In the genomic region with DNA sequence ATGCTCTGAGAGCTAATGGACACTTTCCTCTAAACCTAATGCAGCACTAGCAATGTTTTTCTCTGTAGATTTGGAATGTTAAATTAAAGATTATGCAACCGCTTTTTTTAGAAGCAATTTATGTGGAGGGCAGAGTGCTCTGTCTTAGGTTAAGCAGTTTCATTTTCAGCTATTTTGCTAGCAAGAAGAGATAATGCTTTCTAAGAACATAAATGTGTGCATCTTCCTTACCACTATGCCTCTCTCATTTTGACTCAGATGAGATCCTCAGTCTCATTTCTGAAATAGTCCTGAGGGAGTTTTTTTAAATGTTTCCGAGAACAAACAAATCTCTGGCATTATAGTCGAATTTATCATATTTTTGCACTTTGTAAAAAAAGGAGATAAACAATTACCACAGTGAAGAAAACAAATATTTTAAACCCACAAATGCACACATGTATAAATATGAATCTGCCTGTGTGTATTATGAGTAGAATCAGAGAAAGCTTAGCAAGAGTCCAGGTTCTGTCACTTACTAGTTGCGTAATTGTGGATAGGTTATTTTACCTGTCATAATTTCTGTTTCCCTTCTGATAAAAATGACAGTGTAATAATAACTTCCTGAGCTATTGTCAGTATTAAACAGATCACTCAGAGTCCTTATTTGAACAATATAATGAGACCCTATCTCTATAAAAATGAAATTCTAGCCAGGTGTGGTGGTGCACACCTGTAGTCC, we compare ENCODE assay signal across 1 cellular context.
TF ChIP-seq lines count a peak whose summit lies in the region.

No MANE protein-coding gene starts in this region.

TF ChIP-seq in SK-N-SH, 30 proteins besides CTCF, POLR2A, EP300 and RAD21 (continued from another document):
- TF ChIP-seq, protein P1, sequence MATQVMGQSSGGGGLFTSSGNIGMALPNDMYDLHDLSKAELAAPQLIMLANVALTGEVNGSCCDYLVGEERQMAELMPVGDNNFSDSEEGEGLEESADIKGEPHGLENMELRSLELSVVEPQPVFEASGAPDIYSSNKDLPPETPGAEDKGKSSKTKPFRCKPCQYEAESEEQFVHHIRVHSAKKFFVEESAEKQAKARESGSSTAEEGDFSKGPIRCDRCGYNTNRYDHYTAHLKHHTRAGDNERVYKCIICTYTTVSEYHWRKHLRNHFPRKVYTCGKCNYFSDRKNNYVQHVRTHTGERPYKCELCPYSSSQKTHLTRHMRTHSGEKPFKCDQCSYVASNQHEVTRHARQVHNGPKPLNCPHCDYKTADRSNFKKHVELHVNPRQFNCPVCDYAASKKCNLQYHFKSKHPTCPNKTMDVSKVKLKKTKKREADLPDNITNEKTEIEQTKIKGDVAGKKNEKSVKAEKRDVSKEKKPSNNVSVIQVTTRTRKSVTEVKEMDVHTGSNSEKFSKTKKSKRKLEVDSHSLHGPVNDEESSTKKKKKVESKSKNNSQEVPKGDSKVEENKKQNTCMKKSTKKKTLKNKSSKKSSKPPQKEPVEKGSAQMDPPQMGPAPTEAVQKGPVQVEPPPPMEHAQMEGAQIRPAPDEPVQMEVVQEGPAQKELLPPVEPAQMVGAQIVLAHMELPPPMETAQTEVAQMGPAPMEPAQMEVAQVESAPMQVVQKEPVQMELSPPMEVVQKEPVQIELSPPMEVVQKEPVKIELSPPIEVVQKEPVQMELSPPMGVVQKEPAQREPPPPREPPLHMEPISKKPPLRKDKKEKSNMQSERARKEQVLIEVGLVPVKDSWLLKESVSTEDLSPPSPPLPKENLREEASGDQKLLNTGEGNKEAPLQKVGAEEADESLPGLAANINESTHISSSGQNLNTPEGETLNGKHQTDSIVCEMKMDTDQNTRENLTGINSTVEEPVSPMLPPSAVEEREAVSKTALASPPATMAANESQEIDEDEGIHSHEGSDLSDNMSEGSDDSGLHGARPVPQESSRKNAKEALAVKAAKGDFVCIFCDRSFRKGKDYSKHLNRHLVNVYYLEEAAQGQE (IDR thresholded peaks at IDR 0.05; ENCODE audit: low read depth, low read length), result no peak
- TF ChIP-seq, protein P2, sequence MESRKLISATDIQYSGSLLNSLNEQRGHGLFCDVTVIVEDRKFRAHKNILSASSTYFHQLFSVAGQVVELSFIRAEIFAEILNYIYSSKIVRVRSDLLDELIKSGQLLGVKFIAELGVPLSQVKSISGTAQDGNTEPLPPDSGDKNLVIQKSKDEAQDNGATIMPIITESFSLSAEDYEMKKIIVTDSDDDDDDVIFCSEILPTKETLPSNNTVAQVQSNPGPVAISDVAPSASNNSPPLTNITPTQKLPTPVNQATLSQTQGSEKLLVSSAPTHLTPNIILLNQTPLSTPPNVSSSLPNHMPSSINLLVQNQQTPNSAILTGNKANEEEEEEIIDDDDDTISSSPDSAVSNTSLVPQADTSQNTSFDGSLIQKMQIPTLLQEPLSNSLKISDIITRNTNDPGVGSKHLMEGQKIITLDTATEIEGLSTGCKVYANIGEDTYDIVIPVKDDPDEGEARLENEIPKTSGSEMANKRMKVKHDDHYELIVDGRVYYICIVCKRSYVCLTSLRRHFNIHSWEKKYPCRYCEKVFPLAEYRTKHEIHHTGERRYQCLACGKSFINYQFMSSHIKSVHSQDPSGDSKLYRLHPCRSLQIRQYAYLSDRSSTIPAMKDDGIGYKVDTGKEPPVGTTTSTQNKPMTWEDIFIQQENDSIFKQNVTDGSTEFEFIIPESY (IDR thresholded peaks at IDR 0.05; ENCODE audit: borderline replicate concordance, low read depth), result no peak
- TF ChIP-seq, protein P3, sequence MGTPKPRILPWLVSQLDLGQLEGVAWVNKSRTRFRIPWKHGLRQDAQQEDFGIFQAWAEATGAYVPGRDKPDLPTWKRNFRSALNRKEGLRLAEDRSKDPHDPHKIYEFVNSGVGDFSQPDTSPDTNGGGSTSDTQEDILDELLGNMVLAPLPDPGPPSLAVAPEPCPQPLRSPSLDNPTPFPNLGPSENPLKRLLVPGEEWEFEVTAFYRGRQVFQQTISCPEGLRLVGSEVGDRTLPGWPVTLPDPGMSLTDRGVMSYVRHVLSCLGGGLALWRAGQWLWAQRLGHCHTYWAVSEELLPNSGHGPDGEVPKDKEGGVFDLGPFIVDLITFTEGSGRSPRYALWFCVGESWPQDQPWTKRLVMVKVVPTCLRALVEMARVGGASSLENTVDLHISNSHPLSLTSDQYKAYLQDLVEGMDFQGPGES (IDR thresholded peaks at IDR 0.05; ENCODE audit: low read depth, low read length), result no peak
- no peak for TF ChIP-seq TCF12 (IDR thresholded peaks at IDR 0.05)
- TF ChIP-seq FOXM1 (IDR thresholded peaks at IDR 0.05; ENCODE audit: low read depth), result no peak
